8 cellular contexts compared by ENCODE assay signal in genomic region chr17:48593126-48593829, GRCh38. TPM values are rescaled to one million over a fixed set of nuclear protein-coding genes. Genes with fewer than 3 reads are reported as not detected.
DNase-seq lines count a peak whose midpoint lies in the region; ATAC-seq and TF ChIP-seq lines count a peak whose summit lies in the region.

HOXB5 (minus strand) TSS chr17:48593779; CDS start chr17:48593682, 97 bp downstream.

- H3K36me3 ChIP-seq in ACC112 (ENCODE audit: insufficient read depth, low read length) (no peaks in the 10 kb centered on the region), HEK293 (ENCODE audit: control insufficient read depth in 2 of 2, insufficient read depth in 1 of 2, low read length in 2 of 2) (peaks cover 5 to 46% of the 10 kb centered on the region in 2 experiments; a peak in 2 of 3 replicates), right lobe of liver (no peaks in the 10 kb centered on the region)

- H3K4me1 ChIP-seq in ACC112 (ENCODE audit: control insufficient read depth, insufficient read depth, low read length, unreplicated experiment) (no peaks in the 10 kb centered on the region), HEK293 (ENCODE audit: control insufficient read depth, insufficient read depth, low read length) (peaks cover 28% of the 10 kb centered on the region), right lobe of liver (peaks cover 0 to 9% (median 0%) of the 10 kb centered on the region in 4 donors)

- TF ChIP-seq POLR2A in right lobe of liver (IDR thresholded peaks at IDR 0.05): no peak

- H3K4me3 ChIP-seq in ACC112 (ENCODE audit: low read depth, low read length) (peak within 1 kb of the TSS; percentile 40), HEK293 (ENCODE audit: low read depth, low read length) (peak within 1 kb of the TSS; percentile 21), right lobe of liver (peak within 1 kb of the TSS; percentile 10 to 32 (median 14))

- H3K27ac ChIP-seq in ACC112 (ENCODE audit: low read depth, low read length) (no peak within 1 kb of the TSS), HEK293 (ENCODE audit: extremely low read depth, low read depth, low read length) (peak within 1 kb of the TSS; percentile 78), right lobe of liver (peak within 1 kb of the TSS; percentile 15 to 47 (median 44))

- TF ChIP-seq CTCF in HEK293 (tag by site-specific recombination; IDR thresholded peaks at IDR 0.05) (no peak), right lobe of liver (IDR thresholded peaks at IDR 0.05) (no peak)

- no peak within 1 kb of the TSS for H2AFZ ChIP-seq in ACC112 (ENCODE audit: low read length, unreplicated experiment)

- peak; percentile 9 to 11 (median 9) for ATAC-seq in right lobe of liver
- no peak for ATAC-seq in activated CD4-positive, CD25-positive, alpha-beta regulatory T cell treated with anti-CD3 and anti-CD28 coated beads, Interleukin-2, amount 50 U/mL, for 24 hours
- no peak for ATAC-seq in GM21786 (IDR thresholded peaks at IDR 0.05; ENCODE audit: unreplicated experiment)

- H3K27me3 ChIP-seq in ACC112 (ENCODE audit: insufficient read depth, low read length) (peaks cover 99% of the 10 kb centered on the region), right lobe of liver (peaks cover 0 to 43% of the 10 kb centered on the region in 2 donors)

- POLR2A ChIA-PET in HEK293 (lab: Yijun Ruan, JAX): interaction anchor here (1.2 to 1.6 kb wide), 3 partner anchors 17 to 46 kb away, joined by 3 to 4 read pairs (median 3); no protein-coding TSS in a partner anchor

- H3K27ac Mint-ChIP-seq in activated naive CD8-positive, alpha-beta T cell treated with anti-CD3 and anti-CD28 coated beads for 36 hours: no peak within 1 kb of the TSS

- 2% methylated on average over 20 of the region's 50 CpGs for WGBS in right lobe of liver (ENCODE audit: insufficient coverage, low coverage, low lambda C conversion rate, missing lambda C conversion rate)

- no peaks in the 10 kb centered on the region for H3K36me3 Mint-ChIP-seq in activated naive CD8-positive, alpha-beta T cell treated with anti-CD3 and anti-CD28 coated beads for 36 hours

- CTCF ChIA-PET in HEK293 (lab: Yijun Ruan, JAX): interaction anchor here (0.6 to 6.0 kb wide), 34 partner anchors 10 to 395 kb away, joined by 3 to 52 read pairs (median 6); no protein-coding TSS in a partner anchor

- intact Hi-C loops in right lobe of liver (cut with DNase I): no loop called here

- H3K9me3 ChIP-seq in HEK293 (ENCODE audit: control insufficient read depth, insufficient read depth, low read depth, low read length) (no peaks in the 10 kb centered on the region), right lobe of liver (no peaks in the 10 kb centered on the region)

- no peaks in the 10 kb centered on the region for H3K79me2 ChIP-seq in ACC112 (ENCODE audit: control insufficient read depth, insufficient read depth, low read length, unreplicated experiment)

- no peak for DNase-seq in activated naive CD8-positive, alpha-beta T cell treated with anti-CD3 and anti-CD28 coated beads for 36 hours
- DNase-seq in right lobe of liver: peak in 1 of 3 donors; percentile 35
- no peak for DNase-seq in HuH-7 (ENCODE audit: low spot score)
- no peak for DNase-seq in iPS-NIHi7 (ENCODE audit: extremely low spot score)

- peak within 1 kb of the TSS; percentile 76 for H3K4me3 Mint-ChIP-seq in activated naive CD8-positive, alpha-beta T cell treated with anti-CD3 and anti-CD28 coated beads for 36 hours

- H3K9me3 Mint-ChIP-seq in activated naive CD8-positive, alpha-beta T cell treated with anti-CD3 and anti-CD28 coated beads for 36 hours: no peaks in the 10 kb centered on the region

- peaks cover 98% of the 10 kb centered on the region for H3K27me3 Mint-ChIP-seq in activated naive CD8-positive, alpha-beta T cell treated with anti-CD3 and anti-CD28 coated beads for 36 hours

- peaks cover 40% of the 10 kb centered on the region for H3K4me1 Mint-ChIP-seq in activated naive CD8-positive, alpha-beta T cell treated with anti-CD3 and anti-CD28 coated beads for 36 hours

TF ChIP-seq in HEK293, 187 proteins besides CTCF, POLR2A, EP300 and RAD21:
- no peak for TF ChIP-seq ZNF626 (tag by site-specific recombination; IDR thresholded peaks at IDR 0.05)
- TF ChIP-seq ZNF175 (tag by site-specific recombination; IDR thresholded peaks at IDR 0.05): no peak
- TF ChIP-seq ZNF600 (tag by site-specific recombination; IDR thresholded peaks at IDR 0.05): peak; percentile 64
- TF ChIP-seq FEZF1 (tag by site-specific recombination; IDR thresholded peaks at IDR 0.05): peak; percentile 64
- TF ChIP-seq ZNF529 (tag by site-specific recombination; IDR thresholded peaks at IDR 0.05; ENCODE audit: insufficient replicate concordance): no peak
- TF ChIP-seq SP2 (tag by site-specific recombination; IDR thresholded peaks at IDR 0.05): peak; percentile 43; the same call in 1 of the 2 replicates
- peak; percentile 16; the same call in 1 of the 2 replicates for TF ChIP-seq ZNF610 (tag by site-specific recombination; IDR thresholded peaks at IDR 0.05; ENCODE audit: borderline replicate concordance)
- no peak for TF ChIP-seq ZNF19 (tag by site-specific recombination; IDR thresholded peaks at IDR 0.05; ENCODE audit: low read depth)
- peak; percentile 58 for TF ChIP-seq ZBTB8A (tag by site-specific recombination; IDR thresholded peaks at IDR 0.05)
- TF ChIP-seq ZBTB6 (tag by site-specific recombination; IDR thresholded peaks at IDR 0.05): peak; percentile 83
- TF ChIP-seq ZNF341 (tag by site-specific recombination; IDR thresholded peaks at IDR 0.05; ENCODE audit: low read depth): peak; percentile 97
- TF ChIP-seq IKZF3 (tag by site-specific recombination; IDR thresholded peaks at IDR 0.05): peak; percentile 8; the same call in 1 of the 2 replicates
- peak; percentile 21; the same call in 1 of the 2 replicates for TF ChIP-seq ZNF2 (tag by site-specific recombination; IDR thresholded peaks at IDR 0.05)
- no peak for TF ChIP-seq ZNF132 (tag by site-specific recombination; IDR thresholded peaks at IDR 0.05; ENCODE audit: borderline replicate concordance)
- TF ChIP-seq MYNN (tag by site-specific recombination; IDR thresholded peaks at IDR 0.05; ENCODE audit: borderline replicate concordance): 0 out of 2 replicates have a peak, but pooled peaks have one; percentile 16
- 0 out of 2 replicates have a peak, but pooled peaks have one; percentile 8 for TF ChIP-seq MEIS1 (CRISPR knock-in tag; IDR thresholded peaks at IDR 0.05; ENCODE audit: borderline replicate concordance)
- 0 out of 2 replicates have a peak, but pooled peaks have one; percentile 35 for TF ChIP-seq YY1 (tag by site-specific recombination; IDR thresholded peaks at IDR 0.05)
TF ChIP-seq in HEK293: peak in this region for 12.

RNA-seq across cellular contexts. Expression of gene HOXB5, which starts in this region (rescaled TPM):
- not detected for total RNA-seq in activated naive CD8-positive, alpha-beta T cell treated with anti-CD3 and anti-CD28 coated beads for 36 hours
- under 1 TPM in 5 of 6 experiments, not detected in 1; 0.11 to 0.29 (median 0.19) TPM for total RNA-seq in right lobe of liver

Comparison
In these comparisons a context has a peak if more than half of its experiments do, and no peak if none do; other contexts are left out.
1. Peak in ATAC-seq, H3K4me3 ChIP-seq and H3K27ac ChIP-seq in right lobe of liver; RNA of the gene not detected or under 1 TPM.